8 cellular contexts compared by ENCODE assay signal in the genomic region with DNA sequence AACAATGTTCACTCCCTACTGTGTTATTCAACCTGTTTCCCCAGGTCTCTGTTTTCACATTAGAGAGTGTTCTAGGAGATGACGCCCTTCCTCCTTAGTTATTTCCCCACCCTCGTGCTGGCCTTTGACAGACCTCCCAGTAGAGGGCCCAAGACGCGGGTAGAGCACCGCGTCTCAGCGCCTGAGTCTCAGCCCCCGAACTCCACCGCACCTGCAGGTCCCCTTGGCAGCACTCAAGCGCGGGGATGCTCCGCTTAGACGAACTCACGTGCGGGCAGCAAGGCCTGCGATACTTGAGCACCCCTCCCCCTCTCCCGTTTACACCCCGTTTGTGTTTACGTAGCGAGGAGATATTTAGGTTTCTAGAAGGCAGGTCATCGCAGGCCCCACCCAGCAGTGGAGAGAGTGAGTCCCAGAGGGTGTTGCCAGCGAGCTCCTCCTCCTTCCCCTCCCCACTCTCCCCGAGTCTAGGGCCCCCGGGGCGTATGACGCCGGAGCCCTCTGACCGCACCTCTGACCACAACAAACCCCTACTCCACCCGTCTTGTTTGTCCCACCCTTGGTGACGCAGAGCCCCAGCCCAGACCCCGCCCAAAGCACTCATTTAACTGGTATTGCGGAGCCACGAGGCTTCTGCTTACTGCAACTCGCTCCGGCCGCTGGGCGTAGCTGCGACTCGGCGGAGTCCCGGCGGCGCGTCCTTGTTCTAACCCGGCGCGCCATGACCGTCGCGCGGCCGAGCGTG. TPM values are rescaled to one million over a fixed set of nuclear protein-coding genes. Genes with fewer than 3 reads are reported as not detected.
DNase-seq lines count a peak whose midpoint lies in the region; ATAC-seq, FAIRE-seq and TF ChIP-seq lines count a peak whose summit lies in the region.

A gene with protein sequence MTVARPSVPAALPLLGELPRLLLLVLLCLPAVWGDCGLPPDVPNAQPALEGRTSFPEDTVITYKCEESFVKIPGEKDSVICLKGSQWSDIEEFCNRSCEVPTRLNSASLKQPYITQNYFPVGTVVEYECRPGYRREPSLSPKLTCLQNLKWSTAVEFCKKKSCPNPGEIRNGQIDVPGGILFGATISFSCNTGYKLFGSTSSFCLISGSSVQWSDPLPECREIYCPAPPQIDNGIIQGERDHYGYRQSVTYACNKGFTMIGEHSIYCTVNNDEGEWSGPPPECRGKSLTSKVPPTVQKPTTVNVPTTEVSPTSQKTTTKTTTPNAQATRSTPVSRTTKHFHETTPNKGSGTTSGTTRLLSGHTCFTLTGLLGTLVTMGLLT (plus strand): TSS at position 634 of the 745 bp plus-strand sequence. CDS start 88 bp downstream, at position 722.

- peak within 1 kb of the TSS; percentile 93 for H3K4me2 ChIP-seq in keratinocyte (ENCODE audit: control insufficient read depth, extremely low read depth, insufficient read depth, low read depth, low read length)

- TF ChIP-seq CTCF in AG09309 (IDR thresholded peaks at IDR 0.05; ENCODE audit: control insufficient read depth, insufficient read depth, low read depth, low read length, missing control alignments) (peak; percentile 31), keratinocyte (optimal IDR thresholded peaks at IDR 0.05 in 1 of 3, IDR thresholded peaks at IDR 0.05 in 1 of 3, conservative IDR thresholded peaks at IDR 0.05 in 1 of 3; ENCODE audit: extremely low read depth in 1 of 3, insufficient read depth in 2 of 3, low read length in 3 of 3) (peak; percentile 22 to 36 (median 27))

- peak within 1 kb of the TSS; percentile 99 for H3K9ac ChIP-seq in keratinocyte (ENCODE audit: control insufficient read depth, extremely low read depth, insufficient read depth, low read length)

- H3K4me3 ChIP-seq in AG09309 (ENCODE audit: control insufficient read depth, low read depth, low read length) (peak within 1 kb of the TSS; percentile 65), keratinocyte (ENCODE audit: control insufficient read depth in 2 of 3, extremely low read depth in 1 of 3, insufficient read depth in 2 of 3, low read depth in 1 of 3, low read length in 3 of 3) (peak within 1 kb of the TSS; percentile 87 to 100 (median 88))

- peaks cover 0 to 7% of the 10 kb centered on the region in 2 experiments for H3K36me3 ChIP-seq in keratinocyte (ENCODE audit: control insufficient read depth in 2 of 2, extremely low read depth in 1 of 2, insufficient read depth in 2 of 2, low read length in 2 of 2)

- ATAC-seq in GM18907 (IDR thresholded peaks at IDR 0.05; ENCODE audit: unreplicated experiment) (peak; percentile 95), HG03159 (IDR thresholded peaks at IDR 0.05; ENCODE audit: unreplicated experiment) (peak; percentile 90)

- no peaks in the 10 kb centered on the region for H3K9me1 ChIP-seq in keratinocyte (ENCODE audit: control insufficient read depth, extremely low read depth, insufficient read depth, low read length)

- dilution Hi-C loops in keratinocyte (cut with MboI; ENCODE audit: extremely low pct_ligation_motif_present, low sequenced_read_pairs): no loop called here

- H4K20me1 ChIP-seq in keratinocyte (ENCODE audit: control insufficient read depth, extremely low read depth, insufficient read depth, low read length): no peaks in the 10 kb centered on the region

- H2AFZ ChIP-seq in keratinocyte (ENCODE audit: control insufficient read depth, low read length): peak within 1 kb of the TSS; percentile 92

- H3K27me3 ChIP-seq in keratinocyte (ENCODE audit: control insufficient read depth, extremely low read depth, insufficient read depth, low read length): no peaks in the 10 kb centered on the region

- no peaks in the 10 kb centered on the region for H3K79me2 ChIP-seq in keratinocyte (ENCODE audit: control insufficient read depth, insufficient read depth, low read length)

- H3K9me3 ChIP-seq in keratinocyte (ENCODE audit: control insufficient read depth, low read depth, low read length): no peaks in the 10 kb centered on the region

- peaks cover 21% of the 10 kb centered on the region for H3K4me1 ChIP-seq in keratinocyte (ENCODE audit: control insufficient read depth, extremely low read depth, insufficient read depth, low read length)

- FAIRE-seq in keratinocyte (lab: Jason Lieb, UNC): peak; percentile 95

- DNase-seq in AG09309 (ENCODE audit: low read depth): peak; percentile 71
- DNase-seq in NCI-H345 (lab: John Stamatoyannopoulos, UW): peak; percentile 83
- DNase-seq in activated CD4-positive, alpha-beta T cell treated with anti-CD3 and anti-CD28 coated beads for 1 hour: peak; percentile 98
- peak; percentile 78 for DNase-seq in cerebellum (ENCODE audit: low spot score)
- DNase-seq in keratinocyte (ENCODE audit: low read depth, low spot score): peak; percentile 100
- peak; percentile 85 to 96 for DNase-seq in stimulated activated CD4-positive, alpha-beta T cell treated with anti-CD3 and anti-CD28 coated beads, Interleukin-15, amount 100 ng/mL, for 1 hour (ENCODE audit: low read depth in 1 of 2, low spot score in 1 of 2)

- peak within 1 kb of the TSS; percentile 97 for H3K27ac ChIP-seq in keratinocyte (ENCODE audit: control insufficient read depth, insufficient read depth, low read length)

RNA-seq across cellular contexts. Expression of the gene that starts here (rescaled TPM):
- 6.9 TPM for total RNA-seq in cerebellum
- 18.4 to 37.3 TPM (median 30.2 TPM) in 3 replicates for polyA plus RNA-seq in keratinocyte
- 62.2 TPM for polyA plus RNA-seq in keratinocyte (2011; ENCODE audit: low read depth)
- polyA plus RNA-seq in keratinocyte (2011; cell fraction: cytosol; rRNA removed): 19.1 and 39.5 TPM in 2 replicates
- 46.8 and 60.3 TPM in 2 replicates for polyA plus RNA-seq in keratinocyte (2011; cell fraction: nucleus; rRNA removed)
- 12.9 and 222 TPM in 2 replicates for polyA plus RNA-seq in keratinocyte (2012; ENCODE audit: low replicate concordance)
- 5.7 to 37.6 TPM (median 16.1 TPM) in 3 replicates for polyA minus RNA-seq in keratinocyte
- 19.4 TPM for polyA minus RNA-seq in keratinocyte (2011; cell fraction: cytosol; rRNA and poly(A)+ RNA removed)
- polyA minus RNA-seq in keratinocyte (2011; cell fraction: nucleus; rRNA and poly(A)+ RNA removed): 60.2 and 93.1 TPM in 2 replicates

Comparison
In these comparisons a context has a peak if more than half of its experiments do, and no peak if none do; other contexts are left out.
1. Peak in every context shown above with its lines: DNase-seq, ATAC-seq, H3K4me3 ChIP-seq and H3K27ac ChIP-seq.